In the genomic region with DNA sequence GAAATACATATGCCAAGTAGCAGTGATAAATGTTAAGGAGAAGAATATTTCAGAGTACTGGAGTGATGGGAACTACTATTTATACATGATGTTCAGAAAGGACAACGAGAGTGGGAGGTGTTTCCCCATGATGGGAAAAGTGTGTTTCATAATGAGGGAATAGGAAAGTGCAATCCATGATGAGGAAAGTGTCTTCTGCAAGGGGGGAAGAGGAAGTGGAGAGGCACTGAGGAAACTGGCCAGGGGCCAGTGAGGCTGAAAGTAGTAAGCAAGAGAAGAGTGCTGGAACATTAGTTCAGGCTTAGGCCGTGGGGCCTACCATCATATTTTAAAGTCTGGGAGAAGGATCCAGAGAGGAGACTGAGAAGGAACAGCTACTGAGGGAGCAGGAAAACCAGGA, we compare ENCODE assay signal across 26 cellular contexts.
DNase-seq lines count a peak whose midpoint lies in the region; ATAC-seq and TF ChIP-seq lines count a peak whose summit lies in the region.
"Had no signal": no experiment of that assay in that cellular context is flagged by ENCODE, and none has a peak within 500 bp of the region (broad histone marks: within the 10 kb centered on the region; RNA-seq: fewer than 3 reads in every experiment).

No MANE protein-coding gene starts in this region.

- no peak for ATAC-seq in HG02885 (IDR thresholded peaks at IDR 0.05; ENCODE audit: poor library complexity, unreplicated experiment)
- no peak for ATAC-seq in HG03571 (IDR thresholded peaks at IDR 0.05; ENCODE audit: unreplicated experiment)
- ATAC-seq: foreskin keratinocyte had no signal

- no peak for TF ChIP-seq CTCF in right atrium auricular region (IDR thresholded peaks at IDR 0.05)
- no peak for TF ChIP-seq CTCF in spleen (IDR thresholded peaks at IDR 0.05 in 8 of 11, conservative IDR thresholded peaks at IDR 0.05 in 3 of 11)

- H3K4me3 ChIP-seq in right atrium auricular region (no peak overlapping the region), spleen (no peak overlapping the region)
- H3K4me3 ChIP-seq: esophagus squamous epithelium, SK-N-MC, smooth muscle cell, tibial artery had no signal

- H3K27me3 ChIP-seq in right atrium auricular region (no peaks in the 10 kb centered on the region), spleen (replicated peaks in 1 of 7) (no peaks in the 10 kb centered on the region)
- H3K27me3 ChIP-seq: esophagus squamous epithelium, foreskin keratinocyte, tibial artery had no signal

- H3K27ac ChIP-seq in right atrium auricular region (no peak overlapping the region), spleen (peak overlapping the region in 2 of 8 donors; percentile 53 to 68)
- H3K27ac ChIP-seq: esophagus squamous epithelium, foreskin keratinocyte, SK-N-MC, tibial artery had no signal

- no peak for TF ChIP-seq POLR2A in spleen (IDR thresholded peaks at IDR 0.05)

- intact Hi-C loops in spleen (cut with DNase I; ENCODE audit: low total_unique reads) = no loop called here

- 20 to 70% (median 47%) methylated on average over 2 of the region's 2 CpGs for WGBS in spleen, 5 donors

- DNase-seq in CD1c-positive myeloid dendritic cell (ENCODE audit: extremely low spot score) (peak; percentile 50), SKM-1 (lab: John Stamatoyannopoulos, UW; ENCODE audit: unreplicated experiment) (peak; percentile 42), right atrium auricular region (ENCODE audit: low spot score) (peak; percentile 61), spleen (peak; percentile 69), NCI-H2107 treated with DMSO at 0.1 percent for 48 hours (lab: John Stamatoyannopoulos, UW; ENCODE audit: unreplicated experiment) (no peak), COLO829 (ENCODE audit: low spot score) (no peak)
- DNase-seq: activated CD4-positive, alpha-beta memory T cell treated with anti-CD3 and anti-CD28 coated beads, Interleukin-2, amount 10 ng/mL, durations not matched to agents 7 days and 5 days; activated CD4-positive, CD25-positive, alpha-beta regulatory T cell treated with anti-CD3 and anti-CD28 coated beads, Interleukin-2, amount 50 U/mL, for 72 hours; activated CD8-positive, alpha-beta memory T cell treated with anti-CD3 and anti-CD28 coated beads, Interleukin-2, amount 50 U/mL, for 4 hours; activated naive CD4-positive, alpha-beta T cell treated with Interleukin-2 at 50 U/mL for 16 hours; C1 segment of cervical spinal cord; DMS79; esophagus squamous epithelium; foreskin keratinocyte; H7; IMR-90; kidney glomerular epithelial cell; NCI-H1048; NCI-H1694; RPMI8226; stimulated activated CD4-positive, alpha-beta T cell treated with anti-CD3 and anti-CD28 coated beads, Interleukin-1b, Interleukin-23, amount 100 ng/mL, for 48 hours had no signal

- H3K36me3 ChIP-seq in right atrium auricular region (no peaks in the 10 kb centered on the region), spleen (peaks cover 0 to 12% (median 0%) of the 10 kb centered on the region in 6 donors)
- H3K36me3 ChIP-seq: esophagus squamous epithelium, tibial artery had no signal

- H3K4me1 ChIP-seq in right atrium auricular region (no peaks in the 10 kb centered on the region), spleen (peaks cover 0 to 21% (median 0%) of the 10 kb centered on the region in 6 donors)
- H3K4me1 ChIP-seq: esophagus squamous epithelium, foreskin keratinocyte, tibial artery had no signal

- H3K9me3 ChIP-seq in right atrium auricular region (no peaks in the 10 kb centered on the region), spleen (no peaks in the 10 kb centered on the region)
- H3K9me3 ChIP-seq: esophagus squamous epithelium, tibial artery had no signal

Comparison
In these comparisons a context has a peak if more than half of its experiments do, and no peak if none do; other contexts are left out.
1. DNase-seq: peak in CD1c-positive myeloid dendritic cell (single experiment), SKM-1 (single experiment), right atrium auricular region (single experiment) and spleen (single experiment); none in NCI-H2107 treated with DMSO at 0.1 percent for 48 hours (single experiment) and COLO829 (single experiment).